In genomic region chr4:74362347-74362746, GRCh38 we compare ENCODE assay signal across 25 cellular contexts. TPM values are rescaled to one million over a fixed set of nuclear protein-coding genes. Genes with fewer than 3 reads are reported as not detected.
DNase-seq lines count a peak whose midpoint lies in the region; ATAC-seq and TF ChIP-seq lines count a peak whose summit lies in the region.
"Had no signal": no experiment of that assay in that cellular context is flagged by ENCODE, and none has a peak within 500 bp of the region (broad histone marks: within the 10 kb centered on the region; RNA-seq: fewer than 3 reads in every experiment).

No MANE protein-coding gene starts in this region.

- H3K9me3 Mint-ChIP-seq in activated CD8-positive, alpha-beta T cell treated with anti-CD3 and anti-CD28 coated beads, Interleukin-2, amount 10 ng/mL, durations not matched to agents 7 days and 5 days (ENCODE audit: insufficient read depth): no peaks in the 10 kb centered on the region
- H3K9me3 Mint-ChIP-seq: T-helper 1 cell treated with Interleukin-12 subunit alpha and Interleukin-12 subunit beta and Interleukin-4 antibody, amounts not matched to agents 30 μg/mL and 1 μg/mL, for 36 hours had no signal

- no peak for TF ChIP-seq CTCF in BJ (IDR thresholded peaks at IDR 0.05; ENCODE audit: insufficient read depth, low read depth, low read length)
- TF ChIP-seq CTCF in RWPE2 (IDR thresholded peaks at IDR 0.05; ENCODE audit: poor library complexity, severe bottlenecking): no peak
- TF ChIP-seq CTCF in fibroblast of mammary gland (conservative IDR thresholded peaks at IDR 0.05; ENCODE audit: control insufficient read depth, insufficient read depth, low read depth, low read length): no peak

- no peak for ATAC-seq in RWPE2 (ENCODE audit: low read depth)
- no peak for ATAC-seq in activated CD8-positive, alpha-beta T cell treated with anti-CD3 and anti-CD28 coated beads, Interleukin-2, amount 10 ng/mL, durations not matched to agents 7 days and 5 days
- ATAC-seq: HepG2, Right ventricle myocardium inferior had no signal

- H3K27ac Mint-ChIP-seq in activated CD8-positive, alpha-beta T cell treated with anti-CD3 and anti-CD28 coated beads, Interleukin-2, amount 10 ng/mL, durations not matched to agents 7 days and 5 days: no peak overlapping the region
- H3K27ac Mint-ChIP-seq: CD8-positive, alpha-beta memory T cell; T-helper 1 cell treated with Interleukin-12 subunit alpha and Interleukin-12 subunit beta and Interleukin-4 antibody, amounts not matched to agents 30 μg/mL and 1 μg/mL, for 36 hours had no signal

- H3K4me2 ChIP-seq in GM23248 (ENCODE audit: unreplicated experiment): no peak overlapping the region
- H3K4me2 ChIP-seq: KMS-11 had no signal

- H2AFZ ChIP-seq in GM23248: no peak overlapping the region

- no peaks in the 10 kb centered on the region for H3F3A ChIP-seq in GM23248 (ENCODE audit: insufficient read depth)

- WGBS in GM23248 (ENCODE audit: low coverage in 1 of 2, low lambda C conversion rate in 2 of 2, missing lambda C conversion rate in 2 of 2), 2 experiments: 81% methylated on average over 3 of the region's 3 CpGs

- peaks cover 38% of the 10 kb centered on the region for H3K27me3 Mint-ChIP-seq in activated CD8-positive, alpha-beta T cell treated with anti-CD3 and anti-CD28 coated beads, Interleukin-2, amount 10 ng/mL, durations not matched to agents 7 days and 5 days (ENCODE audit: low read depth)

- peaks cover 3% of the 10 kb centered on the region; the same call in 1 of the 2 replicates for H3K27me3 ChIP-seq in BJ (ENCODE audit: control insufficient read depth, insufficient read depth, low read length)
- H3K27me3 ChIP-seq in GM23248 (replicated peaks; ENCODE audit: insufficient read depth): no peaks in the 10 kb centered on the region
- H3K27me3 ChIP-seq in RWPE2 (ENCODE audit: insufficient read depth, poor library complexity, severe bottlenecking): no peaks in the 10 kb centered on the region

- no peaks in the 10 kb centered on the region for H3K79me2 ChIP-seq in GM23248 (ENCODE audit: insufficient read depth)

- no peak overlapping the region for H3K9ac ChIP-seq in GM23248
- H3K9ac ChIP-seq: KMS-11 had no signal

- H3K36me3 ChIP-seq in BJ (ENCODE audit: control insufficient read depth, insufficient read depth, low read length) (no peaks in the 10 kb centered on the region), GM23248 (ENCODE audit: low read depth) (no peaks in the 10 kb centered on the region), RWPE2 (ENCODE audit: low read depth) (peaks cover 15% of the 10 kb centered on the region)

- no peaks in the 10 kb centered on the region for H4K20me1 ChIP-seq in GM23248 (ENCODE audit: insufficient read depth)

- H3K4me1 Mint-ChIP-seq in activated CD8-positive, alpha-beta T cell treated with anti-CD3 and anti-CD28 coated beads, Interleukin-2, amount 10 ng/mL, durations not matched to agents 7 days and 5 days (ENCODE audit: low read depth): peaks cover 12% of the 10 kb centered on the region

- no peaks in the 10 kb centered on the region for H3K36me3 Mint-ChIP-seq in activated CD8-positive, alpha-beta T cell treated with anti-CD3 and anti-CD28 coated beads, Interleukin-2, amount 10 ng/mL, durations not matched to agents 7 days and 5 days (ENCODE audit: low read depth)
- H3K36me3 Mint-ChIP-seq: CD8-positive, alpha-beta memory T cell had no signal

- H3K4me1 ChIP-seq in GM23248 (ENCODE audit: insufficient read depth) (no peaks in the 10 kb centered on the region), RWPE2 (ENCODE audit: insufficient read depth, poor library complexity, severe bottlenecking) (peaks cover 55% of the 10 kb centered on the region)

- H3K4me3 ChIP-seq in BJ (ENCODE audit: low read depth, low read length) (no peak overlapping the region), GM23248 (no peak overlapping the region), RWPE2 (ENCODE audit: severe bottlenecking) (no peak overlapping the region), fibroblast of mammary gland (ENCODE audit: control insufficient read depth, low read depth, low read length) (no peak overlapping the region)

- H3K9me2 ChIP-seq in GM23248 (ENCODE audit: insufficient read depth): no peaks in the 10 kb centered on the region

- H3K4me3 Mint-ChIP-seq in activated CD8-positive, alpha-beta T cell treated with anti-CD3 and anti-CD28 coated beads, Interleukin-2, amount 10 ng/mL, durations not matched to agents 7 days and 5 days: no peak overlapping the region
- H3K4me3 Mint-ChIP-seq: CD8-positive, alpha-beta memory T cell; T-helper 1 cell treated with Interleukin-12 subunit alpha and Interleukin-12 subunit beta and Interleukin-4 antibody, amounts not matched to agents 30 μg/mL and 1 μg/mL, for 36 hours had no signal

- POLR2A ChIA-PET in BJ (lab: Charles Lee): no interaction called here
- POLR2A ChIA-PET in activated CD8-positive, alpha-beta T cell treated with anti-CD3 and anti-CD28 coated beads, Interleukin-2, amount 10 ng/mL, durations not matched to agents 7 days and 5 days (lab: Charles Lee): no interaction called here

- in situ Hi-C loops in GM23248 (cut with MboI): no loop called here

- no peak overlapping the region for H3K27ac ChIP-seq in GM23248
- H3K27ac ChIP-seq in RWPE2 (ENCODE audit: poor library complexity, severe bottlenecking): peak overlapping the region; percentile 99
- H3K27ac ChIP-seq: HL-60, KMS-11 had no signal

- H3K9me3 ChIP-seq in GM23248 (ENCODE audit: low read depth) (no peaks in the 10 kb centered on the region), RWPE2 (ENCODE audit: severe bottlenecking) (no peaks in the 10 kb centered on the region)

- DNase-seq in BJ (ENCODE audit: low read depth) (peak; percentile 26), GM23248 (peak; percentile 13), RWPE2 (ENCODE audit: low spot score) (no peak), fibroblast of mammary gland (ENCODE audit: low read depth) (peak; percentile 54), NCI-H2107 treated with DMSO at 0.1 percent for 48 hours (lab: John Stamatoyannopoulos, UW; ENCODE audit: unreplicated experiment) (no peak)
- no peak for DNase-seq in activated CD4-positive, CD25-positive, alpha-beta regulatory T cell (lab: John Stamatoyannopoulos, UW)
- DNase-seq in activated CD8-positive, alpha-beta T cell treated with anti-CD3 and anti-CD28 coated beads, Interleukin-2, amount 10 ng/mL, durations not matched to agents 7 days and 5 days: no peak
- DNase-seq: C1 segment of cervical spinal cord; CD8-positive, alpha-beta memory T cell; NCI-H1105; NCI-H146; NCI-H2029; NCI-H2171; NCI-H345; NCI-H524; NCI-H774; NK-92 treated with Interleukin-12 subunit alpha and Interleukin-12 subunit beta, amount 100 ng/mL, for 24 hours had no signal

- CTCF ChIA-PET in BJ (lab: Yijun Ruan, JAX): interaction anchor here (1.7 kb wide), 1 partner anchor 9 kb away, joined by 6 read pairs; no protein-coding TSS in a partner anchor
- CTCF ChIA-PET in activated CD8-positive, alpha-beta T cell treated with anti-CD3 and anti-CD28 coated beads, Interleukin-2, amount 10 ng/mL, durations not matched to agents 7 days and 5 days (lab: Charles Lee): no interaction called here

RNA-seq across cellular contexts. Expression of gene EREG, which starts 2.6 kb away (rescaled TPM):
- polyA plus RNA-seq in BJ (2011; rRNA removed): 0.40 and 0.48 TPM in 2 replicates
- 0.28 and 0.72 TPM in 2 replicates for polyA minus RNA-seq in BJ (2011; rRNA and poly(A)+ RNA removed)
- 4.2 and 4.4 TPM in 2 replicates for total RNA-seq in GM23248 (2014; rRNA removed; shearing (Covaris generic))
- polyA plus RNA-seq in GM23248 (2016; fragmentation: Nextera tagmentation; extraction: Ambion mirVana): 1.6 and 1.8 TPM in 2 replicates
- not detected for total RNA-seq in activated CD8-positive, alpha-beta T cell treated with anti-CD3 and anti-CD28 coated beads, Interleukin-2, amount 10 ng/mL, durations not matched to agents 7 days and 5 days
- total RNA-seq: CD8-positive, alpha-beta memory T cell; H4; Right ventricle myocardium inferior; SK-MEL-5 had no signal
- polyA plus RNA-seq: CD8-positive, alpha-beta memory T cell had no signal

RNA-seq across cellular contexts. Expression of gene EPGN, which starts 54.1 kb away (rescaled TPM):
- 0.13 and 0.49 TPM in 2 replicates for polyA plus RNA-seq in BJ (2011; rRNA removed)
- polyA minus RNA-seq in BJ (2011; rRNA and poly(A)+ RNA removed): not detected in 2 replicates
- 0.86 TPM in 1 of 2 replicates, not detected in the other for total RNA-seq in GM23248 (2014; rRNA removed; shearing (Covaris generic))
- polyA plus RNA-seq in GM23248 (2016; fragmentation: Nextera tagmentation; extraction: Ambion mirVana): 0.46 TPM in 1 of 2 replicates, not detected in the other
- total RNA-seq in activated CD8-positive, alpha-beta T cell treated with anti-CD3 and anti-CD28 coated beads, Interleukin-2, amount 10 ng/mL, durations not matched to agents 7 days and 5 days: not detected
- total RNA-seq: CD8-positive, alpha-beta memory T cell; HepG2; HT-29; SK-MEL-5 had no signal
- polyA plus RNA-seq: CD8-positive, alpha-beta memory T cell; HepG2 had no signal

Comparison
In these comparisons a context has a peak if more than half of its experiments do, and no peak if none do; other contexts are left out.
1. DNase-seq: peak in BJ (single experiment), GM23248 (single experiment) and fibroblast of mammary gland (single experiment); none in RWPE2 (single experiment), NCI-H2107 treated with DMSO at 0.1 percent for 48 hours (single experiment), activated CD4-positive, CD25-positive, alpha-beta regulatory T cell (0 of 4) and activated CD8-positive, alpha-beta T cell treated with anti-CD3 and anti-CD28 coated beads, Interleukin-2, amount 10 ng/mL, durations not matched to agents 7 days and 5 days (single experiment).